22 cellular contexts compared by ENCODE assay signal in the genomic region with DNA sequence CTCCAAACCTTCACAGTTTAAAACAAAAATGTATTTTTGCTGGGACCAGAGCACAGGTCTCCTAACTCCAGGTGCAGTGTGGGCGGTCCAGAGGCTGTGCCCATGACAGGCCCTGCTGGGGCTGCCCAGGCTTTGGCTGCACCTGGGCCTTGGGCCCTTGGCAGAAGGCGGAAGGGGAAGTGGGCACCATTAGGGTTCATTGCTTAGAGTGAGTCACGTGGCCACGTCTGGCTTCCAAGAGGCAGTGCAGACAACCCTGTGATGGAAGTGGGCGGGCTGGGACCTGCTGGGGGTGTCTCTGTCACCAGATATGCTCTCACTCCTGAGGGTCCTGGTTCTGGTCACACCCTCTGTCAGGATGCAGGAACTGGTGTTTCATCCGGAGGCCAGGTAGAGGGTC.
DNase-seq lines count a peak whose midpoint lies in the region; ATAC-seq and TF ChIP-seq lines count a peak whose summit lies in the region.
"Had no signal": no experiment of that assay in that cellular context is flagged by ENCODE, and none has a peak within 500 bp of the region (broad histone marks: within the 10 kb centered on the region; RNA-seq: fewer than 3 reads in every experiment).

No MANE protein-coding gene starts in this region.

- CTCF ChIA-PET in naive thymus-derived CD4-positive, alpha-beta T cell (lab: Charles Lee): no interaction called here
- CTCF ChIA-PET in MCF 10A (lab: Yijun Ruan, JAX): no interaction called here

- intact Hi-C loops in naive thymus-derived CD4-positive, alpha-beta T cell (cut with micrococcal nuclease): no loop called here
- intact Hi-C loops in MCF 10A (cut with micrococcal nuclease): no loop called here

- peak; percentile 50 for ATAC-seq in GM18502 (IDR thresholded peaks at IDR 0.05; ENCODE audit: poor library complexity, unreplicated experiment)
- ATAC-seq in HG02798 (IDR thresholded peaks at IDR 0.05; ENCODE audit: poor library complexity, unreplicated experiment): peak; percentile 37
- peak; percentile 29 for ATAC-seq in naive thymus-derived CD4-positive, alpha-beta T cell
- ATAC-seq: activated T-cell treated with anti-CD3 and anti-CD28 coated beads, Interleukin-2, amount 50 U/mL, for 4 hours; gastroesophageal sphincter had no signal

- peaks cover 0 to 4% (median 0%) of the 10 kb centered on the region in 11 donors for H3K9me3 Mint-ChIP-seq in naive thymus-derived CD4-positive, alpha-beta T cell
- no peaks in the 10 kb centered on the region for H3K9me3 Mint-ChIP-seq in MCF 10A (ENCODE audit: unreplicated experiment)
- H3K9me3 Mint-ChIP-seq: activated naive CD4-positive, alpha-beta T cell treated with anti-CD3 and anti-CD28 coated beads for 36 hours; activated T-cell treated with anti-CD3 and anti-CD28 coated beads, Interleukin-2, amount 50 U/mL, for 4 hours; CD8-positive, alpha-beta memory T cell; central memory CD8-positive, alpha-beta T cell; T-helper 1 cell treated with Interleukin-12 subunit alpha and Interleukin-12 subunit beta and Interleukin-4 antibody, amounts not matched to agents 30 μg/mL and 1 μg/mL, for 36 hours had no signal

- BruUV-seq in MCF 10A (replicated peaks; lab: Mats Ljungman, UMichigan): no TSS peak

- DNase-seq in Peyer's patch (peak in 2 of 3 donors; percentile 67), MCF 10A (ENCODE audit: unreplicated experiment) (no peak), superior temporal gyrus (ENCODE audit: extremely low spot score) (no peak), OCI-M2 (lab: John Stamatoyannopoulos, UW; ENCODE audit: unreplicated experiment) (no peak)
- DNase-seq in naive thymus-derived CD4-positive, alpha-beta T cell: no peak
- no peak for DNase-seq in NK-92 treated with Interleukin-12 subunit alpha and Interleukin-12 subunit beta, amount 100 ng/mL, for 24 hours (lab: John Stamatoyannopoulos, UW)
- DNase-seq: activated CD4-positive, CD25-positive, alpha-beta regulatory T cell; activated naive CD4-positive, alpha-beta T cell treated with anti-CD3 and anti-CD28 coated beads for 36 hours; activated T-cell treated with anti-CD3 and anti-CD28 coated beads, Interleukin-2, amount 50 U/mL, for 4 hours; CD8-positive, alpha-beta memory T cell; DMS53; left lung; NCI-H1048; NCI-H1930; SHP77 had no signal

- no peak overlapping the region for H3K27ac Mint-ChIP-seq in naive thymus-derived CD4-positive, alpha-beta T cell
- H3K27ac Mint-ChIP-seq in MCF 10A (ENCODE audit: low read depth, unreplicated experiment): no peak overlapping the region
- H3K27ac Mint-ChIP-seq: activated naive CD4-positive, alpha-beta T cell treated with anti-CD3 and anti-CD28 coated beads for 36 hours; CD8-positive, alpha-beta memory T cell; neural progenitor cell; T-helper 1 cell treated with Interleukin-12 subunit alpha and Interleukin-12 subunit beta and Interleukin-4 antibody, amounts not matched to agents 30 μg/mL and 1 μg/mL, for 36 hours had no signal

- H3K4me1 Mint-ChIP-seq in naive thymus-derived CD4-positive, alpha-beta T cell: peaks cover 0 to 15% (median 6%) of the 10 kb centered on the region in 7 donors
- peaks cover 3% of the 10 kb centered on the region for H3K4me1 Mint-ChIP-seq in MCF 10A (ENCODE audit: insufficient read depth, unreplicated experiment)
- H3K4me1 Mint-ChIP-seq: central memory CD8-positive, alpha-beta T cell had no signal

- no peak overlapping the region for H3K27ac ChIP-seq in Peyer's patch
- no peak overlapping the region for H3K27ac ChIP-seq in naive thymus-derived CD4-positive, alpha-beta T cell (ENCODE audit: low read depth, low read length)
- H3K27ac ChIP-seq: ascending aorta, gastroesophageal sphincter, left lung, neural progenitor cell had no signal

- no peaks in the 10 kb centered on the region for H3K9me3 ChIP-seq in Peyer's patch
- H3K9me3 ChIP-seq in naive thymus-derived CD4-positive, alpha-beta T cell (ENCODE audit: control insufficient read depth in 2 of 3, low read length in 3 of 3): no peaks in the 10 kb centered on the region
- H3K9me3 ChIP-seq: ascending aorta, gastroesophageal sphincter, left lung had no signal

- no peak overlapping the region for H3K4me3 ChIP-seq in Peyer's patch
- H3K4me3 ChIP-seq in naive thymus-derived CD4-positive, alpha-beta T cell (ENCODE audit: low read length): no peak overlapping the region
- H3K4me3 ChIP-seq: ascending aorta, gastroesophageal sphincter, left lung, neural progenitor cell had no signal

- no peaks in the 10 kb centered on the region for H3K36me3 Mint-ChIP-seq in naive thymus-derived CD4-positive, alpha-beta T cell
- peaks cover 6% of the 10 kb centered on the region for H3K36me3 Mint-ChIP-seq in MCF 10A (ENCODE audit: insufficient read depth, unreplicated experiment)
- H3K36me3 Mint-ChIP-seq: neural progenitor cell had no signal

- POLR2A ChIA-PET in naive thymus-derived CD4-positive, alpha-beta T cell (lab: Charles Lee): no interaction called here
- POLR2A ChIA-PET in MCF 10A (lab: Yijun Ruan, JAX): no interaction called here

- H3K4me3 Mint-ChIP-seq in naive thymus-derived CD4-positive, alpha-beta T cell: no peak overlapping the region
- no peak overlapping the region for H3K4me3 Mint-ChIP-seq in MCF 10A (ENCODE audit: unreplicated experiment)
- H3K4me3 Mint-ChIP-seq: activated naive CD4-positive, alpha-beta T cell treated with anti-CD3 and anti-CD28 coated beads for 36 hours; activated T-cell treated with anti-CD3 and anti-CD28 coated beads, Interleukin-2, amount 50 U/mL, for 4 hours; CD8-positive, alpha-beta memory T cell; central memory CD8-positive, alpha-beta T cell; neural progenitor cell; T-helper 1 cell treated with Interleukin-12 subunit alpha and Interleukin-12 subunit beta and Interleukin-4 antibody, amounts not matched to agents 30 μg/mL and 1 μg/mL, for 36 hours had no signal

- TF ChIP-seq POLR2A in Peyer's patch (IDR thresholded peaks at IDR 0.05): no peak

- no peaks in the 10 kb centered on the region for H3K27me3 ChIP-seq in Peyer's patch
- H3K27me3 ChIP-seq in naive thymus-derived CD4-positive, alpha-beta T cell (ENCODE audit: control insufficient read depth in 2 of 2, insufficient read depth in 2 of 2, low read length in 2 of 2): no peaks in the 10 kb centered on the region
- H3K27me3 ChIP-seq: ascending aorta, gastroesophageal sphincter, left lung, neural progenitor cell had no signal

- peaks cover 0 to 10% (median 4%) of the 10 kb centered on the region in 4 donors for H3K4me1 ChIP-seq in Peyer's patch
- H3K4me1 ChIP-seq in naive thymus-derived CD4-positive, alpha-beta T cell (ENCODE audit: control insufficient read depth in 2 of 2, insufficient read depth in 2 of 2, low read length in 2 of 2): no peaks in the 10 kb centered on the region
- H3K4me1 ChIP-seq: ascending aorta, neural progenitor cell had no signal

- no peaks in the 10 kb centered on the region for H3K36me3 ChIP-seq in Peyer's patch
- no peaks in the 10 kb centered on the region for H3K36me3 ChIP-seq in naive thymus-derived CD4-positive, alpha-beta T cell (ENCODE audit: control insufficient read depth in 2 of 3, insufficient read depth in 3 of 3, low read length in 3 of 3)
- H3K36me3 ChIP-seq: ascending aorta, gastroesophageal sphincter, left lung, neural progenitor cell had no signal

- peaks cover 6 to 19% (median 6%) of the 10 kb centered on the region in 5 donors for H3K27me3 Mint-ChIP-seq in naive thymus-derived CD4-positive, alpha-beta T cell
- H3K27me3 Mint-ChIP-seq in MCF 10A (ENCODE audit: insufficient read depth, unreplicated experiment): no peaks in the 10 kb centered on the region
- H3K27me3 Mint-ChIP-seq: central memory CD8-positive, alpha-beta T cell had no signal

- no peak for TF ChIP-seq CTCF in Peyer's patch (IDR thresholded peaks at IDR 0.05)
- no peak for TF ChIP-seq CTCF in MCF 10A (IDR thresholded peaks at IDR 0.05; ENCODE audit: unreplicated experiment)

Comparison
In these comparisons a context has a peak if more than half of its experiments do, and no peak if none do; other contexts are left out.
1. DNase-seq: peak in Peyer's patch (2 of 3); none in naive thymus-derived CD4-positive, alpha-beta T cell (0 of 9), MCF 10A (single experiment), superior temporal gyrus (single experiment), NK-92 treated with Interleukin-12 subunit alpha and Interleukin-12 subunit beta, amount 100 ng/mL, for 24 hours (single experiment) and OCI-M2 (single experiment).
2. Peak in every context shown above with its lines, with median percentiles within 50 percentile points of each other: ATAC-seq.